ENCODE assay signal across 8 cellular contexts in the genomic region with DNA sequence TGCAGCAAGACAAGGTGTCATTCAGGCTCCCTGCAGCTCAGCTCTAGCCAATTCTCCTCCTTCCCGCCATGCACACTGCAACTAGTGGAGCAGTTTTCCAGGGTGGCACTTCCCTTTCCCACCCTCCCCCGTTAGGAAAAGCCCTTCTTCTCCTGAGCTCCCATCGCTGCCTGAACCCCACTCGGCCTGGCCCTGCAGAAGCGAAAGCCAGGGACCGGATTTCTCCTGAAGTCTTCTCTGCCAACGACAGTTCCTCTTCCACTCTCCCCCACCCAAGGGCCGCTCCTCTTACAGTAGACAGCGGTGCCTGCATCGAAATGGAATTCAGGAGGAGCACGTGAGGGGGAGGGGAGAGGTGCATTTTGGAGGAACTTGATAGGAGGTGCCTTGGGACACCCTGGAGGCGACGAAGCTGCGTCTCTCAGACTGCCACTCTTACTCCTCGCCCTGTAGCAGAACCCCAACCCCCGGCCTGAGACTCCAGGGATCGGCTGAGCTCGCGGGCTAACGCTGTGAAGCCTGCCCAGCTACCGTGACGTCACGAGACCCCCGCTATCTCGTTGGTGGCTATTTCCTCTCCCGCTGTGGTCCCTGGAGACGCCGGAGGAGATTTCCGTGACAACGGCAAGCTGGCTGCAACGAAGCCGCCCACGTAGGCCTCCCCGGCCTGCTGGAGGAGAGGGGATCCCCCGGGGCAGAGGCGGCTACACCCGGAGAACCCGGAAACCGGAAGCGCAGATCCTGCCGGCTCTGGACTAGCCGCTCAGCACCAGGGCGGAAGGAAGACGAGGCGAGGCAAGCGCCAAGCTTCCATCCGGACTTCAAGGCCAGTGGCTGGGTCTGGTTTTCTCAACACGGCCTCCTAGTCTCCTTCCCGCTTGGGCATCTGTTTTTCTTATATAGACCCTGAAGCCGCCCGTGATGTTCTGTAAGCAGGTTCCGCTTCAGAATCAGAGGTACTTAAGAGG.
DNase-seq lines count a peak whose midpoint lies in the region; ATAC-seq lines count a peak whose summit lies in the region.

No MANE protein-coding gene starts in this region.

- no peaks in the 10 kb centered on the region for H3K27me3 ChIP-seq in BLaER1

- CTCF ChIA-PET in activated CD4-positive, alpha-beta T cell treated with anti-CD3 and anti-CD28 coated beads, Interleukin-2, amount 10 ng/mL, durations not matched to agents 7 days and 5 days (lab: Charles Lee) = interaction anchor here (0.8 to 4.4 kb wide), 6 partner anchors 8 to 158 kb away, joined by 3 to 33 read pairs (median 6); no protein-coding TSS in a partner anchor

- no peaks in the 10 kb centered on the region for H3K36me3 Mint-ChIP-seq in activated CD4-positive, alpha-beta T cell treated with anti-CD3 and anti-CD28 coated beads, Interleukin-2, amount 10 ng/mL, durations not matched to agents 7 days and 5 days (ENCODE audit: low read depth)

- POLR2A ChIA-PET in activated CD4-positive, alpha-beta T cell treated with anti-CD3 and anti-CD28 coated beads, Interleukin-2, amount 10 ng/mL, durations not matched to agents 7 days and 5 days (lab: Charles Lee) = interaction anchor here (0.9 kb wide), 1 partner anchor 124 kb away, joined by 4 read pairs; no protein-coding TSS in a partner anchor

- DNase-seq in NCI-H526 (lab: John Stamatoyannopoulos, UW) (peak; percentile 90 to 95), cortex of kidney (lab: John Stamatoyannopoulos, UW) (peak; percentile 23), left lobe of liver (ENCODE audit: low spot score) (peak; percentile 89)
- DNase-seq in activated CD4-positive, alpha-beta T cell treated with anti-CD3 and anti-CD28 coated beads, Interleukin-2, amount 10 ng/mL, durations not matched to agents 7 days and 5 days = peak; percentile 94
- DNase-seq in stimulated activated CD4-positive, alpha-beta T cell treated with anti-CD3 and anti-CD28 coated beads, Interleukin-2, amount 100 ng/mL, for 24 hours = peak; percentile 98 to 99

- no peaks in the 10 kb centered on the region for H4K20me1 ChIP-seq in BLaER1

- H3K36me3 ChIP-seq in BLaER1 = peaks cover 13% of the 10 kb centered on the region

- H3K4me3 Mint-ChIP-seq in activated CD4-positive, alpha-beta T cell treated with anti-CD3 and anti-CD28 coated beads, Interleukin-2, amount 10 ng/mL, durations not matched to agents 7 days and 5 days = peak overlapping the region; percentile 83

- H3K4me1 Mint-ChIP-seq in activated CD4-positive, alpha-beta T cell treated with anti-CD3 and anti-CD28 coated beads, Interleukin-2, amount 10 ng/mL, durations not matched to agents 7 days and 5 days = peaks cover 35% of the 10 kb centered on the region

- peak overlapping the region; percentile 78 for H3K9ac ChIP-seq in BLaER1

- ATAC-seq in GM19328 (IDR thresholded peaks at IDR 0.05; ENCODE audit: unreplicated experiment) (peak; percentile 91), HG03469 (IDR thresholded peaks at IDR 0.05; ENCODE audit: unreplicated experiment) (peak; percentile 90), left lobe of liver (peak; percentile 96)

- peak overlapping the region; percentile 98 for H3K27ac Mint-ChIP-seq in activated CD4-positive, alpha-beta T cell treated with anti-CD3 and anti-CD28 coated beads, Interleukin-2, amount 10 ng/mL, durations not matched to agents 7 days and 5 days

- H3K9me3 ChIP-seq in BLaER1 = no peaks in the 10 kb centered on the region

- no peaks in the 10 kb centered on the region for H3K27me3 Mint-ChIP-seq in activated CD4-positive, alpha-beta T cell treated with anti-CD3 and anti-CD28 coated beads, Interleukin-2, amount 10 ng/mL, durations not matched to agents 7 days and 5 days

- H3K4me1 ChIP-seq in BLaER1 = peaks cover 53% of the 10 kb centered on the region

- H3K9me3 Mint-ChIP-seq in activated CD4-positive, alpha-beta T cell treated with anti-CD3 and anti-CD28 coated beads, Interleukin-2, amount 10 ng/mL, durations not matched to agents 7 days and 5 days = no peaks in the 10 kb centered on the region

- peak overlapping the region; percentile 84 for H3K27ac ChIP-seq in BLaER1

- peak overlapping the region; percentile 85 for H3K4me2 ChIP-seq in BLaER1

- peak overlapping the region; percentile 72 for H3K4me3 ChIP-seq in BLaER1

Comparison
In these comparisons a context has a peak if more than half of its experiments do, and no peak if none do; other contexts are left out.
1. Peak in every context shown above with its lines: DNase-seq, ATAC-seq, H3K4me3 ChIP-seq and H3K27ac ChIP-seq.
2. DNase-seq: peak in every context shown above with its lines; median percentile 98 in stimulated activated CD4-positive, alpha-beta T cell treated with anti-CD3 and anti-CD28 coated beads, Interleukin-2, amount 100 ng/mL, for 24 hours; 94 in activated CD4-positive, alpha-beta T cell treated with anti-CD3 and anti-CD28 coated beads, Interleukin-2, amount 10 ng/mL, durations not matched to agents 7 days and 5 days; 92 in NCI-H526; 89 in left lobe of liver; 23 in cortex of kidney.